In genomic region chr13:40787062-40787461, GRCh38 we compare ENCODE assay signal across 10 cellular contexts. TPM values are rescaled to one million over a fixed set of nuclear protein-coding genes. Genes with fewer than 3 reads are reported as not detected.
DNase-seq lines count a peak whose midpoint lies in the region; ATAC-seq and TF ChIP-seq lines count a peak whose summit lies in the region.
"Had no signal": no experiment of that assay in that cellular context is flagged by ENCODE, and none has a peak within 500 bp of the region (broad histone marks: within the 10 kb centered on the region; RNA-seq: fewer than 3 reads in every experiment).

No MANE protein-coding gene starts in this region.

- H3K27ac ChIP-seq in HEK293 (ENCODE audit: extremely low read depth, low read depth, low read length) = no peak overlapping the region
- H3K27ac ChIP-seq: esophagus muscularis mucosa, thoracic aorta had no signal

- H3K4me1 ChIP-seq in HEK293 (ENCODE audit: control insufficient read depth, insufficient read depth, low read length) = no peaks in the 10 kb centered on the region

- H3K9me3 Mint-ChIP-seq in activated naive CD8-positive, alpha-beta T cell treated with anti-CD3 and anti-CD28 coated beads, Interleukin-2, amount 10 ng/mL, durations not matched to agents 7 days and 5 days = no peaks in the 10 kb centered on the region
- H3K9me3 Mint-ChIP-seq in memory B cell = no peaks in the 10 kb centered on the region

- H3K4me3 Mint-ChIP-seq in activated naive CD8-positive, alpha-beta T cell treated with anti-CD3 and anti-CD28 coated beads, Interleukin-2, amount 10 ng/mL, durations not matched to agents 7 days and 5 days = no peak overlapping the region
- peak overlapping the region; percentile 7 for H3K4me3 Mint-ChIP-seq in memory B cell

- peak; percentile 34 for DNase-seq in AG10803 (ENCODE audit: low read depth)
- no peak for DNase-seq in activated naive CD8-positive, alpha-beta T cell treated with anti-CD3 and anti-CD28 coated beads, Interleukin-2, amount 10 ng/mL, durations not matched to agents 7 days and 5 days
- DNase-seq in memory B cell (ENCODE audit: low spot score in 2 of 2) = no peak
- DNase-seq in NCI-H345 (lab: John Stamatoyannopoulos, UW) = no peak
- DNase-seq in cardiac septum (ENCODE audit: low spot score) = no peak
- DNase-seq in NCI-H1694 (lab: John Stamatoyannopoulos, UW) = no peak

- POLR2A ChIA-PET in HEK293 (lab: Yijun Ruan, JAX) = interaction anchor here (1.1 kb wide), 1 partner anchor 9 kb away, joined by 4 read pairs; no protein-coding TSS in a partner anchor
- POLR2A ChIA-PET in activated naive CD8-positive, alpha-beta T cell treated with anti-CD3 and anti-CD28 coated beads, Interleukin-2, amount 10 ng/mL, durations not matched to agents 7 days and 5 days (lab: Charles Lee) = interaction anchor here (0.5 to 3.2 kb wide), 4 partner anchors 9 to 1014 kb away, joined by 3 to 11 read pairs (median 4); no protein-coding TSS in a partner anchor

- no peaks in the 10 kb centered on the region for H3K36me3 Mint-ChIP-seq in activated naive CD8-positive, alpha-beta T cell treated with anti-CD3 and anti-CD28 coated beads, Interleukin-2, amount 10 ng/mL, durations not matched to agents 7 days and 5 days
- no peaks in the 10 kb centered on the region for H3K36me3 Mint-ChIP-seq in memory B cell

- H3K4me3 ChIP-seq in AG10803 (ENCODE audit: low read length) = no peak overlapping the region
- no peak overlapping the region for H3K4me3 ChIP-seq in HEK293 (ENCODE audit: low read depth, low read length)
- H3K4me3 ChIP-seq: esophagus muscularis mucosa, thoracic aorta had no signal

- no peak for ATAC-seq in activated naive CD8-positive, alpha-beta T cell treated with anti-CD3 and anti-CD28 coated beads, Interleukin-2, amount 10 ng/mL, durations not matched to agents 7 days and 5 days (ENCODE audit: low read depth)
- ATAC-seq in memory B cell (ENCODE audit: low read depth) (no peak), HG03025 (IDR thresholded peaks at IDR 0.05; ENCODE audit: low FRiP score, unreplicated experiment) (no peak)

- intact Hi-C loops in cardiac septum (cut with DNase I) = loop anchor here (10.0 kb wide), 1 partner anchor 138 kb away; no protein-coding TSS in a partner anchor

- H3K4me1 Mint-ChIP-seq in activated naive CD8-positive, alpha-beta T cell treated with anti-CD3 and anti-CD28 coated beads, Interleukin-2, amount 10 ng/mL, durations not matched to agents 7 days and 5 days = peaks cover 25% of the 10 kb centered on the region
- H3K4me1 Mint-ChIP-seq in memory B cell = peaks cover 2% of the 10 kb centered on the region

- TF ChIP-seq CTCF in AG10803 (conservative IDR thresholded peaks at IDR 0.05; ENCODE audit: low read length) (no peak), HEK293 (tag by site-specific recombination; IDR thresholded peaks at IDR 0.05) (no peak)

- no peaks in the 10 kb centered on the region for H3K36me3 ChIP-seq in HEK293 (ENCODE audit: control insufficient read depth in 2 of 2, insufficient read depth in 1 of 2, low read length in 2 of 2)
- H3K36me3 ChIP-seq: esophagus muscularis mucosa, thoracic aorta had no signal

- CTCF ChIA-PET in HEK293 (lab: Yijun Ruan, JAX) = interaction anchor here (1.3 to 1.7 kb wide), 2 partner anchors 10 to 27 kb away, joined by 4 to 5 read pairs; no protein-coding TSS in a partner anchor

- peak overlapping the region; percentile 36 for H3K27ac Mint-ChIP-seq in activated naive CD8-positive, alpha-beta T cell treated with anti-CD3 and anti-CD28 coated beads, Interleukin-2, amount 10 ng/mL, durations not matched to agents 7 days and 5 days
- no peak overlapping the region for H3K27ac Mint-ChIP-seq in memory B cell

- no peaks in the 10 kb centered on the region for H3K9me3 ChIP-seq in HEK293 (ENCODE audit: control insufficient read depth, insufficient read depth, low read depth, low read length)
- H3K9me3 ChIP-seq: esophagus muscularis mucosa, thoracic aorta had no signal

- no peaks in the 10 kb centered on the region for H3K27me3 Mint-ChIP-seq in activated naive CD8-positive, alpha-beta T cell treated with anti-CD3 and anti-CD28 coated beads, Interleukin-2, amount 10 ng/mL, durations not matched to agents 7 days and 5 days
- H3K27me3 Mint-ChIP-seq in memory B cell = no peaks in the 10 kb centered on the region

TF ChIP-seq in HEK293, 187 proteins besides CTCF, POLR2A, EP300 and RAD21 (continues in another document):
- TF ChIP-seq ZNF560 (tag by site-specific recombination; IDR thresholded peaks at IDR 0.05; ENCODE audit: borderline replicate concordance) (no peak), ZBTB20 (tag by site-specific recombination; IDR thresholded peaks at IDR 0.05) (no peak), ZNF132 (tag by site-specific recombination; IDR thresholded peaks at IDR 0.05; ENCODE audit: borderline replicate concordance) (no peak), ZXDB (tag by site-specific recombination; IDR thresholded peaks at IDR 0.05) (peak; percentile 33; the same call in 1 of the 2 replicates), KLF16 (tag by site-specific recombination; IDR thresholded peaks at IDR 0.05) (no peak), YY2 (tag by site-specific recombination; IDR thresholded peaks at IDR 0.05) (no peak), ZNF701 (tag by site-specific recombination; IDR thresholded peaks at IDR 0.05) (no peak), ZNF629 (tag by site-specific recombination; IDR thresholded peaks at IDR 0.05) (peak; percentile 50), ZNF521 (tag by site-specific recombination; IDR thresholded peaks at IDR 0.05) (no peak), ZNF266 (tag by site-specific recombination; IDR thresholded peaks at IDR 0.05; ENCODE audit: low read depth) (no peak), TCF7L2 (IDR thresholded peaks at IDR 0.05; ENCODE audit: borderline replicate concordance, low read depth, low read length) (no peak), ZNF148 (tag by site-specific recombination; IDR thresholded peaks at IDR 0.05; ENCODE audit: borderline replicate concordance) (no peak), MZF1 (tag by site-specific recombination; IDR thresholded peaks at IDR 0.05; ENCODE audit: borderline replicate concordance) (no peak), ZNF513 (tag by site-specific recombination; IDR thresholded peaks at IDR 0.05) (no peak), PRDM6 (tag by site-specific recombination; IDR thresholded peaks at IDR 0.05) (peak; percentile 71), ZBTB17 (tag by site-specific recombination; IDR thresholded peaks at IDR 0.05) (peak; percentile 43; the same call in 1 of the 2 replicates), KLF9 (tag by site-specific recombination; IDR thresholded peaks at IDR 0.05; ENCODE audit: low read depth) (no peak), ZEB2 (tag by site-specific recombination; IDR thresholded peaks at IDR 0.05) (no peak), ZNF792 (tag by site-specific recombination; IDR thresholded peaks at IDR 0.05) (no peak), ZNF501 (tag by site-specific recombination; IDR thresholded peaks at IDR 0.05) (no peak), GFI1B (tag by site-specific recombination; IDR thresholded peaks at IDR 0.05) (no peak), SETDB1 (IDR thresholded peaks at IDR 0.05; ENCODE audit: insufficient read length, low read length) (no peak)

RNA-seq across cellular contexts. Expression of gene SLC25A15, which starts 2.3 kb away (rescaled TPM):
- total RNA-seq in activated naive CD8-positive, alpha-beta T cell treated with anti-CD3 and anti-CD28 coated beads, Interleukin-2, amount 10 ng/mL, durations not matched to agents 7 days and 5 days = 10 to 100 TPM; 12.3 to 12.5 TPM
- 4.4 TPM for total RNA-seq in cardiac septum

RNA-seq across cellular contexts. Expression of gene MRPS31, which starts 16.1 kb away (rescaled TPM):
- 10 to 100 TPM; 35.7 to 36.9 TPM for total RNA-seq in activated naive CD8-positive, alpha-beta T cell treated with anti-CD3 and anti-CD28 coated beads, Interleukin-2, amount 10 ng/mL, durations not matched to agents 7 days and 5 days
- 22.5 TPM for total RNA-seq in cardiac septum
